ENCODE assay signal across 8 cellular contexts in the genomic region with DNA sequence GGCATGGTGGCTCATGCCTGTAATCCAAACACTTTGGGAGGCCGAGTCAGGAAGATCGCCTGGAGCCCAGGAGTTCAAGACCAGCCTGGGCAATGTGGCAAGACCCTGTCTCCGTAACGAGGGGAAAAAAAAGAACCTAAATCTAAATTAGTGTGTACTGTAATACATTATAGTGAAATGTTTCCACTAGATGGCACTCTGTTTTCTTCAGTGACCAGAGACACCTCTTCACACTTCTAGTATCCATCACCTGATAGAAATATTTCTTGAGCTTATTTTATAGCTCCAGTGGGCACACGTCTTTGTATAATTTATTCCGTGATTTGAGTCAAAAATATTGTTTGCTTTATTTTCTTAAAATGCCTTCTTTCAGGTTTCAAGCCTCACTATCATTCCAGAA.
DNase-seq lines count a peak whose midpoint lies in the region; ATAC-seq, FAIRE-seq and TF ChIP-seq lines count a peak whose summit lies in the region.

No MANE protein-coding gene starts in this region.

- ATAC-seq in HG02623 (IDR thresholded peaks at IDR 0.05; ENCODE audit: unreplicated experiment) (peak; percentile 45), thoracic aorta (ENCODE audit: insufficient number of reproducible peaks, low FRiP score, low read depth) (no peak), HG02759 (IDR thresholded peaks at IDR 0.05; ENCODE audit: unreplicated experiment) (no peak)

- no peaks in the 10 kb centered on the region for H3K9me3 ChIP-seq in Peyer's patch
- H3K9me3 ChIP-seq in thoracic aorta = no peaks in the 10 kb centered on the region
- H3K9me3 ChIP-seq in kidney (ENCODE audit: control insufficient read depth in 1 of 2, low read length in 2 of 2) = no peaks in the 10 kb centered on the region

- DNase-seq in Peyer's patch (no peak), epithelial cell of prostate (ENCODE audit: low read depth, low spot score) (no peak), thoracic aorta (ENCODE audit: low spot score) (no peak), kidney (no peak), hepatic stellate cell (ENCODE audit: low spot score) (no peak)

- intact Hi-C loops in kidney (cut with DNase I) = no loop called here

- H3K4me1 ChIP-seq in Peyer's patch (no peaks in the 10 kb centered on the region), thoracic aorta (ENCODE audit: control insufficient read depth in 1 of 2, low read depth in 2 of 2) (peaks cover 3 to 18% of the 10 kb centered on the region in 2 donors), kidney (ENCODE audit: control insufficient read depth in 1 of 2, insufficient read depth in 1 of 2, low read depth in 1 of 2, low read length in 2 of 2) (no peaks in the 10 kb centered on the region)

- TF ChIP-seq POLR2A in Peyer's patch (IDR thresholded peaks at IDR 0.05) = no peak

- H3K27ac ChIP-seq in Peyer's patch = no peak overlapping the region
- peak overlapping the region; percentile 96 for H3K27ac ChIP-seq in epithelial cell of prostate
- H3K27ac ChIP-seq in thoracic aorta = peak overlapping the region in 1 of 2 donors; percentile 15
- no peak overlapping the region for H3K27ac ChIP-seq in kidney (ENCODE audit: low read depth in 2 of 2, low read length in 2 of 2)

- H3K27me3 ChIP-seq in Peyer's patch (no peaks in the 10 kb centered on the region), thoracic aorta (replicated peaks; ENCODE audit: insufficient read depth) (no peaks in the 10 kb centered on the region)

- no peak overlapping the region for H3K4me3 ChIP-seq in Peyer's patch
- H3K4me3 ChIP-seq in thoracic aorta = peak overlapping the region; percentile 33
- no peak overlapping the region for H3K4me3 ChIP-seq in kidney (ENCODE audit: low read length in 2 of 2)

- H3K36me3 ChIP-seq in Peyer's patch (no peaks in the 10 kb centered on the region), thoracic aorta (no peaks in the 10 kb centered on the region), kidney (ENCODE audit: control insufficient read depth in 1 of 2, insufficient read depth in 2 of 2, low read length in 2 of 2) (no peaks in the 10 kb centered on the region)

- TF ChIP-seq CTCF in Peyer's patch (IDR thresholded peaks at IDR 0.05) (peak; percentile 6 to 62 (median 34)), thoracic aorta (IDR thresholded peaks at IDR 0.05) (no peak), kidney (IDR thresholded peaks at IDR 0.05; ENCODE audit: borderline replicate concordance, extremely low read depth, insufficient read depth) (no peak)

- FAIRE-seq in G401.6 (lab: Jason Lieb, UNC) = peak; percentile 81
- FAIRE-seq in kidney (lab: Jason Lieb, UNC) = no peak

- H3K9ac ChIP-seq in kidney (ENCODE audit: low read length in 2 of 2) = no peak overlapping the region

Comparison
In these comparisons a context has a peak if more than half of its experiments do, and no peak if none do; other contexts are left out.
1. CTCF ChIP-seq: peak in Peyer's patch (6 of 6); none in thoracic aorta (single experiment) and kidney (single experiment).